9 cellular contexts compared by ENCODE assay signal in genomic region chr17:38284654-38285174, GRCh38. TPM values are rescaled to one million over a fixed set of nuclear protein-coding genes. Genes with fewer than 3 reads are reported as not detected.
A peak's percentile ranks its signal among the peaks of the same experiment; 100 is the strongest.
DNase-seq lines count a peak whose midpoint lies in the region; ATAC-seq and TF ChIP-seq lines count a peak whose summit lies in the region.
"Not testable (repeated sequence)": the region's sequence is repeated elsewhere in the genome, so short reads cannot be mapped to it uniquely, and the experiment has no call there.
"Had no signal": no experiment of that assay in that cellular context is flagged by ENCODE, and none has a peak within 500 bp of the region (broad histone marks: within the 10 kb centered on the region; RNA-seq: fewer than 3 reads in every experiment).

No MANE protein-coding gene starts in this region.

- not testable (repeated sequence) for H3K9me3 Mint-ChIP-seq in mesothelial cell of epicardium

- DNase-seq in GM23248 (peak; percentile 10), adipocyte (ENCODE audit: low read depth) (peak; percentile 29), fibroblast of villous mesenchyme (ENCODE audit: low read depth) (peak; percentile 11)
- not testable (repeated sequence) for DNase-seq in left ventricle myocardium superior; mesothelial cell of epicardium (ENCODE audit: low spot score in 2 of 2, unreplicated experiment in 2 of 2); smooth muscle cell (lab: John Stamatoyannopoulos, UW; ENCODE audit: unreplicated experiment)

- H3K9me2 ChIP-seq in GM23248 (ENCODE audit: insufficient read depth) = not testable (repeated sequence)

- not testable (repeated sequence) for H2AFZ ChIP-seq in GM23248; smooth muscle cell (ENCODE audit: low read depth)

- H3K36me3 Mint-ChIP-seq in mesothelial cell of epicardium = not testable (repeated sequence)

- ATAC-seq in esophagus mucosa (peak; percentile 22), left ventricle myocardium superior (peak; percentile 71)

- H3F3A ChIP-seq in GM23248 (ENCODE audit: insufficient read depth); smooth muscle cell (ENCODE audit: low read depth): not testable (repeated sequence)

- WGBS in GM23248 (ENCODE audit: low coverage in 1 of 2, low lambda C conversion rate in 2 of 2, missing lambda C conversion rate in 2 of 2), 2 experiments = 37 to 46% methylated on average over 2 to 3 of the region's 3 CpGs
- WGBS in smooth muscle cell (ENCODE audit: low lambda C conversion rate) = 82% methylated on average over 2 of the region's 3 CpGs

- H3K4me3 Mint-ChIP-seq in mesothelial cell of epicardium = not testable (repeated sequence)

- H3K4me3 ChIP-seq in GM23248; adipocyte (ENCODE audit: low read length); fibroblast of villous mesenchyme (ENCODE audit: low read depth, low read length); smooth muscle cell: not testable (repeated sequence)

- not testable (repeated sequence) for H3K9ac ChIP-seq in GM23248; adipocyte (ENCODE audit: low read length); smooth muscle cell (ENCODE audit: low read depth)

- TF ChIP-seq CTCF in fibroblast of villous mesenchyme (IDR thresholded peaks at IDR 0.05; ENCODE audit: insufficient read depth, low read depth, low read length); mesothelial cell of epicardium (IDR thresholded peaks at IDR 0.05; ENCODE audit: unreplicated experiment); smooth muscle cell (IDR thresholded peaks at IDR 0.05; ENCODE audit: borderline replicate concordance, insufficient read depth, poor library complexity, severe bottlenecking): not testable (repeated sequence)

- not testable (repeated sequence) for H3K27me3 Mint-ChIP-seq in mesothelial cell of epicardium (ENCODE audit: low read depth)

- H3K36me3 ChIP-seq in GM23248 (ENCODE audit: low read depth); adipocyte (ENCODE audit: control insufficient read depth, insufficient read depth, low read length, severe bottlenecking); smooth muscle cell (ENCODE audit: low read depth): not testable (repeated sequence)

- H3K4me1 ChIP-seq in GM23248 (ENCODE audit: insufficient read depth) = peaks cover 13% of the 10 kb centered on the region; the same call in 1 of the 2 replicates
- not testable (repeated sequence) for H3K4me1 ChIP-seq in adipocyte (ENCODE audit: control insufficient read depth, insufficient read depth, low read length); smooth muscle cell (ENCODE audit: low read depth)

- H3K9me3 ChIP-seq in GM23248 (ENCODE audit: low read depth); adipocyte (ENCODE audit: control insufficient read depth, low read length); smooth muscle cell (replicated peaks; ENCODE audit: low read depth): not testable (repeated sequence)

- in situ Hi-C loops in GM23248 (cut with MboI) = not testable (repeated sequence)

- H3K27ac Mint-ChIP-seq in mesothelial cell of epicardium = peak overlapping the region; percentile 77

- intact Hi-C loops in left ventricle myocardium superior (cut with micrococcal nuclease) = not testable (repeated sequence)

- peaks cover 15% of the 10 kb centered on the region for H3K4me1 Mint-ChIP-seq in mesothelial cell of epicardium

- not testable (repeated sequence) for H3K27ac ChIP-seq in GM23248
- H3K27ac ChIP-seq in smooth muscle cell (ENCODE audit: low read depth) = peak overlapping the region; percentile 53

- not testable (repeated sequence) for H4K20me1 ChIP-seq in GM23248 (ENCODE audit: insufficient read depth); smooth muscle cell (ENCODE audit: low read depth)

- not testable (repeated sequence) for H3K4me2 ChIP-seq in GM23248 (ENCODE audit: unreplicated experiment); smooth muscle cell

- not testable (repeated sequence) for H3K27me3 ChIP-seq in GM23248 (replicated peaks; ENCODE audit: insufficient read depth); adipocyte (replicated peaks; ENCODE audit: control insufficient read depth, insufficient read depth, low read length); smooth muscle cell (ENCODE audit: low read depth)

- not testable (repeated sequence) for H3K79me2 ChIP-seq in GM23248 (ENCODE audit: insufficient read depth); smooth muscle cell (ENCODE audit: low read depth)

RNA-seq across cellular contexts. Expression of gene MRPL45, which starts 12.3 kb away (rescaled TPM):
- 30.0 and 42.6 TPM in 2 replicates for total RNA-seq in GM23248 (2014; rRNA removed; shearing (Covaris generic))
- polyA plus RNA-seq in GM23248 (2016; fragmentation: Nextera tagmentation; extraction: Ambion mirVana) (29.5 and 32.0 TPM in 2 replicates), smooth muscle cell (25.0 and 30.8 TPM in 2 replicates)
- total RNA-seq in esophagus mucosa (27.1 TPM), fibroblast of villous mesenchyme (28.0 and 30.2 TPM in 2 replicates), left ventricle myocardium superior (39.5 TPM), mesothelial cell of epicardium (39.9 to 42.9 TPM (median 41.9 TPM) in 3 replicates), smooth muscle cell (30.6 and 31.4 TPM in 2 replicates)

RNA-seq across cellular contexts. Expression of gene GPR179, which starts 59.0 kb away (rescaled TPM):
- total RNA-seq in GM23248 (2014; rRNA removed; shearing (Covaris generic)) = not detected in 2 replicates
- polyA plus RNA-seq in GM23248 (2016; fragmentation: Nextera tagmentation; extraction: Ambion mirVana) (not detected in 2 replicates), smooth muscle cell (0.04 TPM in 1 of 2 replicates, not detected in the other)
- total RNA-seq in esophagus mucosa (not detected), fibroblast of villous mesenchyme (under 0.01 TPM in 1 of 2 replicates, not detected in the other), left ventricle myocardium superior (not detected), mesothelial cell of epicardium (0.22 to 0.77 TPM (median 0.25 TPM) in 3 replicates), smooth muscle cell (not detected in 2 replicates)
- total RNA-seq: A172 had no signal
- polyA plus RNA-seq: CD4-positive, CD25-positive, alpha-beta regulatory T cell had no signal
